ENCODE assay signal across 13 cellular contexts in the genomic region with DNA sequence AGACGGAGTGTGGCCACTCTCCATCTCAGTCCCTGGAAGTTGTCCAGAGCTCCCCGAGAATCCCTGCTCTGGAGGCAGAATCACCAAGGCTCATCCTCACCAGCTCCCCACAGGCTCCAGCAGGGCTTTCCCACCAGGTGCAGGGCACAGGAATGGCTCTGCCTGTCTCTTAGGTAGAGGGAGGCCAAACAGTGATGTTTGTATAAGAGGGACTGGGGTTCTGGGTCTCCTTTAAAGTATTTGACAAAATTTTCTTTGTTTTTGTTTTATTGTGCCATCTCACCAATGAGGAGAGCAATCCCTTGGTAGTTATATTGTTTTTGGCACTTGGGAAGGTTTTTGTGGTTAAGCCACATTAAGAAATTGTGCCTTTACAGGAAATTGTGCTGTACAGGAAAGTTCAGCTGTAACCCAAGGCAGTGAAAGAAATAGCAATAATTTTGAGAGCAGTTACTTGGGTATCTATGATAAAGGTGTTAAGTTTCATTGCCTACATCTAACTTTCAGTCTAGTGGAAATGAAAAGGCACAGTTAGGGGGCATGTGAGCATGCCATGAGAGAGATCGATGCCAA.
DNase-seq lines count a peak whose midpoint lies in the region; ATAC-seq and TF ChIP-seq lines count a peak whose summit lies in the region.
"Had no signal": no experiment of that assay in that cellular context is flagged by ENCODE, and none has a peak within 500 bp of the region (broad histone marks: within the 10 kb centered on the region; RNA-seq: fewer than 3 reads in every experiment).

No MANE protein-coding gene starts in this region.

- H3K4me3 Mint-ChIP-seq in activated CD8-positive, alpha-beta T cell treated with anti-CD3 and anti-CD28 coated beads for 36 hours: no peak overlapping the region
- H3K4me3 Mint-ChIP-seq: GM23338 had no signal

- H3K27me3 Mint-ChIP-seq in activated CD8-positive, alpha-beta T cell treated with anti-CD3 and anti-CD28 coated beads for 36 hours: no peaks in the 10 kb centered on the region

- ATAC-seq in activated CD8-positive, alpha-beta T cell treated with anti-CD3 and anti-CD28 coated beads for 36 hours: no peak
- ATAC-seq in HG02759 (IDR thresholded peaks at IDR 0.05; ENCODE audit: unreplicated experiment): no peak
- ATAC-seq: GM12878, GM23338 had no signal

- no peak overlapping the region for H3K4me3 ChIP-seq in fibroblast of the aortic adventitia (ENCODE audit: low read depth, low read length)
- H3K4me3 ChIP-seq: GM12878, GM23338 had no signal

- peaks cover 69% of the 10 kb centered on the region for H3K4me1 Mint-ChIP-seq in activated CD8-positive, alpha-beta T cell treated with anti-CD3 and anti-CD28 coated beads for 36 hours (ENCODE audit: low read depth)

- H3K9me3 Mint-ChIP-seq in activated CD8-positive, alpha-beta T cell treated with anti-CD3 and anti-CD28 coated beads for 36 hours: no peaks in the 10 kb centered on the region
- H3K9me3 Mint-ChIP-seq: GM23338 had no signal

- H3K27ac Mint-ChIP-seq in activated CD8-positive, alpha-beta T cell treated with anti-CD3 and anti-CD28 coated beads for 36 hours: peak overlapping the region; percentile 78
- H3K27ac Mint-ChIP-seq: GM23338 had no signal

- peak; percentile 65 to 73 for DNase-seq in AML-193 (lab: John Stamatoyannopoulos, UW)
- DNase-seq in GF-D8 (lab: John Stamatoyannopoulos, UW): peak; percentile 84
- DNase-seq in activated CD8-positive, alpha-beta T cell treated with anti-CD3 and anti-CD28 coated beads for 36 hours: no peak
- peak; percentile 65 for DNase-seq in fibroblast of the aortic adventitia (ENCODE audit: low read depth)
- DNase-seq in stimulated activated CD4-positive, alpha-beta T cell treated with anti-CD3 and anti-CD28 coated beads, Interleukin-4, amount 100 ng/mL, for 4 hours: no peak
- DNase-seq in islet precursor cell: no peak
- DNase-seq: NCI-H1694 treated with DMSO at 0.1 percent for 48 hours; NCI-H82; posterior cingulate gyrus; stimulated activated CD4-positive, alpha-beta T cell treated with anti-CD3 and anti-CD28 coated beads, Interleukin-1b, Interleukin-23, amount 100 ng/mL, for 48 hours had no signal

- no peaks in the 10 kb centered on the region for H3K36me3 Mint-ChIP-seq in activated CD8-positive, alpha-beta T cell treated with anti-CD3 and anti-CD28 coated beads for 36 hours (ENCODE audit: low read depth)

- intact Hi-C loops in activated CD8-positive, alpha-beta T cell treated with anti-CD3 and anti-CD28 coated beads for 36 hours (cut with micrococcal nuclease): loop anchor here (2.0 kb wide), 1 partner anchor 40 kb away; no protein-coding TSS in a partner anchor

- CTCF ChIA-PET in activated CD8-positive, alpha-beta T cell treated with anti-CD3 and anti-CD28 coated beads for 36 hours (lab: Charles Lee): interaction anchor here (1.2 to 26.6 kb wide), 5 partner anchors 9 to 44 kb away, joined by 3 to 513 read pairs (median 8); no protein-coding TSS in a partner anchor

- TF ChIP-seq CTCF in activated CD8-positive, alpha-beta T cell treated with anti-CD3 and anti-CD28 coated beads for 36 hours (IDR thresholded peaks at IDR 0.05): no peak
- no peak for TF ChIP-seq CTCF in fibroblast of the aortic adventitia (IDR thresholded peaks at IDR 0.05; ENCODE audit: insufficient read depth, low read length)

- POLR2A ChIA-PET in activated CD8-positive, alpha-beta T cell treated with anti-CD3 and anti-CD28 coated beads for 36 hours (lab: Charles Lee): no interaction called here

Comparison
In these comparisons a context has a peak if more than half of its experiments do, and no peak if none do; other contexts are left out.
1. DNase-seq: peak in AML-193 (2 of 2), GF-D8 (single experiment) and fibroblast of the aortic adventitia (single experiment); none in activated CD8-positive, alpha-beta T cell treated with anti-CD3 and anti-CD28 coated beads for 36 hours (single experiment), stimulated activated CD4-positive, alpha-beta T cell treated with anti-CD3 and anti-CD28 coated beads, Interleukin-4, amount 100 ng/mL, for 4 hours (0 of 2) and islet precursor cell (single experiment).